In the genomic region with DNA sequence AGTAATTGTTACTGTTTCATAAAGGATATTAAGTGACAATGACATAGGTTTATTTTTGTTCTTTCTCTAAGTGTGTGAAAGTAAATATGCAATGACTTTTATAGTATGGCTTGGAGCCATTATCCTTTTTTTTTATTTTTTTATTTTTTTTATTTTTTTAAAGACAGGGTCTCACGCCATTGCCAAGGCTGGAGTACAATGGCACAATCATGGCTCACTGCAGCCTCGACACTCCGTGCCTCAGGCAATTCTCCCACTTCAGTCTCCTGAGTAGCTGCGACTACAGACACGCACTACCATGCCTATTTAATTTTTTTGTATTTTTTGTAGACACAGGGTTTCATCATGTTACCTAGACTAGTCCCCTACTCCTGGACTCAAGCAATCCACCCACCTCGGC, we compare ENCODE assay signal across 22 cellular contexts.
"Had no signal": no experiment of that assay in that cellular context is flagged by ENCODE, and none has a peak within 500 bp of the region (broad histone marks: within the 10 kb centered on the region; RNA-seq: fewer than 3 reads in every experiment).

No MANE protein-coding gene starts in this region.

- H3K27ac Mint-ChIP-seq: activated naive CD4-positive, alpha-beta T cell treated with anti-CD3 and anti-CD28 coated beads, Interleukin-2, amount 50 U/mL, for 72 hours; activated T-helper 1 cell treated with anti-CD3 and anti-CD28 coated beads, Interleukin-12 subunit alpha, Interleukin-12 subunit beta, Interleukin-2, Interleukin-4 antibody, amounts not matched to agents 30 ng/mL and 10 ng/mL and 1 ng/mL, durations not matched to agents 14 hours and 24 hours and 36 hours; nephron progenitor cell; T-helper 1 cell treated with Interleukin-12 subunit alpha and Interleukin-12 subunit beta and Interleukin-4 antibody, amounts not matched to agents 30 μg/mL and 1 μg/mL, for 36 hours had no signal

- H3K4me3 Mint-ChIP-seq: activated T-helper 1 cell treated with anti-CD3 and anti-CD28 coated beads, Interleukin-12 subunit alpha, Interleukin-12 subunit beta, Interleukin-2, Interleukin-4 antibody, amounts not matched to agents 30 ng/mL and 10 ng/mL and 1 ng/mL, durations not matched to agents 14 hours and 24 hours and 36 hours; central memory CD8-positive, alpha-beta T cell; nephron progenitor cell; T-helper 1 cell treated with Interleukin-12 subunit alpha and Interleukin-12 subunit beta and Interleukin-4 antibody, amounts not matched to agents 30 μg/mL and 1 μg/mL, for 36 hours had no signal

- H3K36me3 ChIP-seq: brain microvascular endothelial cell, colonic mucosa, prostate gland, right atrium auricular region, transverse colon, vagina had no signal

- H3K4me1 ChIP-seq: prostate gland had no signal

- H3K4me3 ChIP-seq: colonic mucosa, lower lobe of right lung, prostate gland, right atrium auricular region, suprapubic skin, transverse colon, vagina had no signal

- H3K27me3 Mint-ChIP-seq: central memory CD8-positive, alpha-beta T cell had no signal

- ATAC-seq: activated naive CD4-positive, alpha-beta T cell treated with anti-CD3 and anti-CD28 coated beads, Interleukin-2, amount 50 U/mL, for 72 hours; lower lobe of right lung; stimulated activated naive CD8-positive, alpha-beta T cell treated with anti-CD3 and anti-CD28 coated beads, Interleukin-15, Interleukin-2, amounts not matched to agents 100 U/mL and 50 U/mL, for 24 hours had no signal

- H3K27me3 ChIP-seq: brain microvascular endothelial cell, colonic mucosa, right atrium auricular region, suprapubic skin, transverse colon, vagina had no signal

- H3K9me3 ChIP-seq: colonic mucosa, lower lobe of right lung, prostate gland, right atrium auricular region, suprapubic skin, transverse colon, vagina had no signal

- DNase-seq: activated CD4-positive, alpha-beta T cell treated with anti-CD3 and anti-CD28 coated beads, Interleukin-2, amount 50 U/mL, for 4 hours; activated gamma-delta T cell treated with Interleukin-2 at 50 U/mL for 16 hours; activated T-cell treated with anti-CD3 and anti-CD28 coated beads for 4 hours; anterior cingulate cortex; brain microvascular endothelial cell; colonic mucosa; hypothalamus; lower lobe of right lung; nephron progenitor cell; occipital lobe; stimulated activated CD4-positive, alpha-beta T cell treated with anti-CD3 and anti-CD28 coated beads, Interleukin-2, amount 100 ng/mL, for 24 hours; stimulated activated naive CD8-positive, alpha-beta T cell treated with anti-CD3 and anti-CD28 coated beads, Interleukin-15, Interleukin-2, amounts not matched to agents 100 U/mL and 50 U/mL, for 24 hours; transverse colon; WERI-Rb-1 had no signal

- H3K27ac ChIP-seq: brain microvascular endothelial cell, colonic mucosa, lower lobe of right lung, prostate gland, right atrium auricular region, suprapubic skin, transverse colon, vagina, WERI-Rb-1 had no signal

- H3K9me3 Mint-ChIP-seq: activated naive CD4-positive, alpha-beta T cell treated with anti-CD3 and anti-CD28 coated beads, Interleukin-2, amount 50 U/mL, for 72 hours; activated T-helper 1 cell treated with anti-CD3 and anti-CD28 coated beads, Interleukin-12 subunit alpha, Interleukin-12 subunit beta, Interleukin-2, Interleukin-4 antibody, amounts not matched to agents 30 ng/mL and 10 ng/mL and 1 ng/mL, durations not matched to agents 14 hours and 24 hours and 36 hours; central memory CD8-positive, alpha-beta T cell; T-helper 1 cell treated with Interleukin-12 subunit alpha and Interleukin-12 subunit beta and Interleukin-4 antibody, amounts not matched to agents 30 μg/mL and 1 μg/mL, for 36 hours had no signal
